In the genomic region with DNA sequence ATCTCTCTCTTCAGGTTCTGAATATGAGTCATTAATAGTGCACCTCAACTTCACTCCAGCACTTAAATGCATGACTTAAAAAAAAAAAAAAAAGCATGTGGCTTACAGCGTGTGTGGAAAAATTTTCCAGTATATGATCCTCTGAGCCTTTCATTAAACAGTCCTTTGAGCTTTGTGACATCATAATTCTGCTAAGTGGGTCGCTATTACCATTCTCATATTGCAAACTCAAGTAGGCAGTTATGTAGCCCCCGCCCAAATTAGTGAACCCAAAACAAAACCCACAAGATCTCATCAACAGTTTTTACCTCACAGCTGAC, we compare ENCODE assay signal across 1 cellular context.
TF ChIP-seq lines count a peak whose summit lies in the region.

No MANE protein-coding gene starts in this region.

TF ChIP-seq in GM12878, 131 proteins besides CTCF, POLR2A, EP300 and RAD21:
- TF ChIP-seq ASH2L (IDR thresholded peaks at IDR 0.05; ENCODE audit: borderline replicate concordance, low read depth) (no peak), JUNB (IDR thresholded peaks at IDR 0.05) (peak; percentile 32; the same call in 1 of the 2 replicates)
TF ChIP-seq in GM12878: peak in this region for 1.
